In the genomic region with DNA sequence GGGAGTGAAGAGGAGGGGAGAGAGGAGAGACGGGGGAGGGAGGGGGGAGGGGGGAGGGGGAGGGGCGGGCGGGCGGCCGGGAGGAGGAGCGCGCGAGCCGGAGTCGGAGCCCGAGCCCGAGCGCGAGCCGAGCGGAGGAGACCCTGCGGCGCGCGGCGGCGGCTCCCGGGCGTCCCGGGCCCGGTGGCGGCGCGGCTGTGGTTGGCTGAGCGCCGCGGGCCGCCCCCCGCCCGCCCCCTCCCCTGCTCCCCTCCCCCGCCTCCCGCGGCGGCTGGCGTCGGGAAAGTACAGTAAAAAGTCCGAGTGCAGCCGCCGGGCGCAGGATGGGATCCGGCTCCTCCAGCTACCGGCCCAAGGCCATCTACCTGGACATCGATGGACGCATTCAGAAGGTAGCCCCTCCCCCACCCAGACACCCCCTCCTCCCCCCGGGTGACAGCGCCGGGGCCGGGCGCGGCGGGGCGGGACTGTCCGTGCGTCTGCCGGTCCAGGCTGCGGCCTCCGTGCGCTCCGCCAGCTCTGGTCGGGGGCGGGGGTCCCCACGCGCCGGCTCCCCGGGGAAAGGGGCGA, we compare ENCODE assay signal across 8 cellular contexts. TPM values are rescaled to one million over a fixed set of nuclear protein-coding genes. Genes with fewer than 3 reads are reported as not detected.
DNase-seq lines count a peak whose midpoint lies in the region; ATAC-seq and TF ChIP-seq lines count a peak whose summit lies in the region.

A gene (plus strand): TSS at position 130 of the 570 bp plus-strand sequence. CDS start 194 bp downstream, at position 324.

- H3K9me3 Mint-ChIP-seq in Caco-2 (ENCODE audit: unreplicated experiment), result no peaks in the 10 kb centered on the region
- H3K9me3 Mint-ChIP-seq in activated naive CD8-positive, alpha-beta T cell treated with anti-CD3 and anti-CD28 coated beads for 36 hours, result no peaks in the 10 kb centered on the region

- TF ChIP-seq CTCF in Caco-2 (IDR thresholded peaks at IDR 0.05; ENCODE audit: insufficient read depth in 1 of 2, low read depth in 1 of 2, low read length in 1 of 2, severe bottlenecking in 1 of 2, unreplicated experiment in 1 of 2), result no peak

- no peaks in the 10 kb centered on the region for H3K27me3 Mint-ChIP-seq in Caco-2 (ENCODE audit: insufficient read depth, unreplicated experiment)
- peaks cover 4% of the 10 kb centered on the region for H3K27me3 Mint-ChIP-seq in activated naive CD8-positive, alpha-beta T cell treated with anti-CD3 and anti-CD28 coated beads for 36 hours

- peaks cover 7% of the 10 kb centered on the region for H3K4me1 Mint-ChIP-seq in Caco-2 (ENCODE audit: low read depth, unreplicated experiment)
- H3K4me1 Mint-ChIP-seq in activated naive CD8-positive, alpha-beta T cell treated with anti-CD3 and anti-CD28 coated beads for 36 hours, result peaks cover 22% of the 10 kb centered on the region

- peaks cover 8% of the 10 kb centered on the region for H3K4me1 ChIP-seq in Caco-2

- peak; percentile 67 to 68 for DNase-seq in Caco-2
- peak; percentile 57 for DNase-seq in NCI-H2227 treated with DMSO at 0.1 percent for 48 hours (lab: John Stamatoyannopoulos, UW)
- DNase-seq in activated naive CD8-positive, alpha-beta T cell treated with anti-CD3 and anti-CD28 coated beads for 36 hours, result peak; percentile 49
- peak; percentile 89 for DNase-seq in iPS-NIHi7 (ENCODE audit: extremely low spot score)
- DNase-seq in stimulated activated CD4-positive, alpha-beta T cell treated with anti-CD3 and anti-CD28 coated beads, Interleukin-2, amount 100 ng/mL, for 24 hours, result peak; percentile 29 to 43
- no peak for DNase-seq in GM19240 (ENCODE audit: insufficient read length, low spot score)

- POLR2A ChIA-PET in Caco-2 (lab: Charles Lee), result no interaction called here

- peak within 1 kb of the TSS; percentile 70 for H3K4me3 Mint-ChIP-seq in Caco-2 (ENCODE audit: unreplicated experiment)
- peak within 1 kb of the TSS; percentile 78 for H3K4me3 Mint-ChIP-seq in activated naive CD8-positive, alpha-beta T cell treated with anti-CD3 and anti-CD28 coated beads for 36 hours

- BruUV-seq in Caco-2 (replicated peaks; lab: Mats Ljungman, UMichigan), result no TSS peak

- peak within 1 kb of the TSS; percentile 82 for H3K4me3 ChIP-seq in Caco-2 (ENCODE audit: low read depth, low read length)

- H3K36me3 ChIP-seq in Caco-2 (ENCODE audit: control insufficient read depth, insufficient read depth, low read length), result no peaks in the 10 kb centered on the region

- ATAC-seq in HG03108 (IDR thresholded peaks at IDR 0.05; ENCODE audit: unreplicated experiment) (no peak), GM18909 (IDR thresholded peaks at IDR 0.05; ENCODE audit: poor library complexity, unreplicated experiment) (no peak)

- H3K27ac Mint-ChIP-seq in Caco-2 (ENCODE audit: unreplicated experiment), result peak within 1 kb of the TSS; percentile 53
- H3K27ac Mint-ChIP-seq in activated naive CD8-positive, alpha-beta T cell treated with anti-CD3 and anti-CD28 coated beads for 36 hours, result no peak within 1 kb of the TSS

- peaks cover 7% of the 10 kb centered on the region for H3K36me3 Mint-ChIP-seq in Caco-2 (ENCODE audit: insufficient read depth, unreplicated experiment)
- no peaks in the 10 kb centered on the region for H3K36me3 Mint-ChIP-seq in activated naive CD8-positive, alpha-beta T cell treated with anti-CD3 and anti-CD28 coated beads for 36 hours

- intact Hi-C loops in Caco-2 (cut with micrococcal nuclease; ENCODE audit: unreplicated experiment), result no loop called here

- CTCF ChIA-PET in Caco-2 (lab: Charles Lee), result interaction anchor here (1.1 to 1.8 kb wide), 3 partner anchors 15 to 60 kb away, joined by 3 to 19 read pairs (median 6); no protein-coding TSS in a partner anchor

- no peaks in the 10 kb centered on the region for H3K27me3 ChIP-seq in Caco-2 (replicated peaks; ENCODE audit: control insufficient read depth, insufficient read depth, low read length)

- no peaks in the 10 kb centered on the region for H3K9me3 ChIP-seq in Caco-2

RNA-seq across cellular contexts. Expression of the gene that starts here (rescaled TPM):
- 9.7 and 10.5 TPM in 2 replicates for total RNA-seq in Caco-2 (2022)
- total RNA-seq in activated naive CD8-positive, alpha-beta T cell treated with anti-CD3 and anti-CD28 coated beads for 36 hours, result 1 to 10 TPM; 6.5 to 7.7 TPM
